ENCODE assay signal across 8 cellular contexts in the genomic region with DNA sequence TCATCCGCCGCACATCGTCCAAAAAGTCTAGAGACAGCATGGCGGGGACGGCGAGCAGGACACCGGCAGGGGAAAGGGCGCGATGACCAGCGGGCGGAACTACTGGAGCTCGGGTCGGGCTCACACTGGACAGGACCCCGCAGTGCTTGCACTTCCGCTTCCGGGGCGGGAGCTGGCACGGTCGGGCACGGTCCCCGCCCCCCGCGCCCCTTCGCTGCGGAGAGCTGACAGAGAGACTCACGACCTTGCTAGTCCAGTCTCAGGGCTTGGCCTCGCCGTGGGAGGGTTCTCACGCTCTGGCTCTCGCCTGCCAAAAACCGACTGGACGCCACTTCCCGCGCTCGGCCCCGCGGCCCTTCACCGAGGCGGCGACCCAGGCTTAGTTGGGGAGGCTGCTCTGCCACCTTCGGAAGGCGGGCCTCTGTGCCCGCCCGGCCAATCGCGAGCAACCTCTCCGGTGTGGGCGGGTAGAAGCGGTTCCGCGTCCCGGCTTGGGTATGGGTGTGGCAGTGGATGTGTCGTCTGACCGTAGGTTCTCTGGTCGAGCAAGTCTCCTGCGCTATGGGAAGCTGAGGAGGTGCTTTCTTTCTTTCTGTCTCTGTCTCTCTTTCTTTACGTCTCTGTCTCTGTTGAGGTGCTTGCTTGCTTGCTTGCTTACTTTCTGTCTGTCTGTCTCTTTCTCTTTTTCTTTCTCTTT.
DNase-seq lines count a peak whose midpoint lies in the region; ATAC-seq and TF ChIP-seq lines count a peak whose summit lies in the region.

Gene SEC11A (minus strand): TSS at position 104 of the 697 bp plus-strand sequence. CDS start 64 bp downstream, at position 40.

- peaks cover 10% of the 10 kb centered on the region; the same call in 1 of the 2 replicates for H4K20me1 ChIP-seq in OCI-LY3 (ENCODE audit: insufficient read depth, low read length)

- H2AFZ ChIP-seq in OCI-LY3 (ENCODE audit: low read depth, low read length) = peak within 1 kb of the TSS; percentile 87

- H3K4me3 ChIP-seq in OCI-LY3 (ENCODE audit: low read length) = peak within 1 kb of the TSS; percentile 87

- peak; percentile 92 for ATAC-seq in GM21515 (IDR thresholded peaks at IDR 0.05; ENCODE audit: unreplicated experiment)

- peaks cover 14% of the 10 kb centered on the region for H3K4me1 ChIP-seq in OCI-LY3 (ENCODE audit: low read length)

- H3K79me2 ChIP-seq in OCI-LY3 (ENCODE audit: low read length) = peaks cover 41% of the 10 kb centered on the region

- no peak for TF ChIP-seq CTCF in OCI-LY3 (IDR thresholded peaks at IDR 0.05; ENCODE audit: low read depth, low read length)

- H3K9ac ChIP-seq in OCI-LY3 (ENCODE audit: low read length) = peak within 1 kb of the TSS; percentile 87

- peaks cover 6% of the 10 kb centered on the region for H3K36me3 ChIP-seq in OCI-LY3 (replicated peaks; ENCODE audit: low read depth, low read length)

- H3K9me3 ChIP-seq in OCI-LY3 (ENCODE audit: insufficient read depth, low read length) = no peaks in the 10 kb centered on the region

- peak within 1 kb of the TSS; percentile 57 for H3K27ac ChIP-seq in OCI-LY3 (ENCODE audit: low read length)

- H3K27me3 ChIP-seq in OCI-LY3 (ENCODE audit: low read depth, low read length) = no peaks in the 10 kb centered on the region

- DNase-seq in D341Med (ENCODE audit: low spot score) = peak; percentile 97
- DNase-seq in HuH-7 (ENCODE audit: low spot score) = peak; percentile 95
- peak; percentile 85 for DNase-seq in activated T-cell treated with anti-CD3 and anti-CD28 coated beads for 1 hour (ENCODE audit: low read depth)
- peak; percentile 96 for DNase-seq in epidermal melanocyte (ENCODE audit: insufficient read length, low spot score)
- peak; percentile 86 for DNase-seq in middle frontal gyrus (ENCODE audit: extremely low spot score, low spot score)
- DNase-seq in stimulated activated CD8-positive, alpha-beta memory T cell treated with anti-CD3 and anti-CD28 coated beads, Interleukin-2, amount 100 ng/mL, for 48 hours (ENCODE audit: low read depth in 2 of 2) = peak; percentile 87 to 94

- peak within 1 kb of the TSS; percentile 81 for H3K4me2 ChIP-seq in OCI-LY3 (ENCODE audit: low read length)

Comparison
In these comparisons a context has a peak if more than half of its experiments do, and no peak if none do; other contexts are left out.
1. Peak in every context shown above with its lines: DNase-seq, ATAC-seq, H3K4me3 ChIP-seq and H3K27ac ChIP-seq.